ENCODE assay signal across 15 cellular contexts in the genomic region with DNA sequence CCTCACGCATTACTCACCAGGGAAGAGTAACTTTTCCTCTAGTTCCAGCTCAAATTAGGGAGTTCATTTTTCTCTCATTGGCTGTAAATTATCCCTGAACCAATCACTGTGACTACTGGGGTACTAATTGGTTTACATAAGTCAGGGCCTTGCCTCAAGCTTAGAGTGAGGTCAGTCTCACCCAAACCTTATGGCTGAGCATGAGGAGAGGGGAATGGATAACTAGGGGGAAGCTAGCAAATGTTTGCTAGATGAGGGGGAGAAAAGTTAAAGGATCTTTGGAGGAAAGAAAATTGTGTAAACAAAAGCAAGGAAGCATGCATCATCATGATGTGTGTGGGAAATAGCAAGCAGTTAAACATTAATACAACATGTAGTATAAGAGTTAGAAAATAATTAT.
DNase-seq lines count a peak whose midpoint lies in the region; ATAC-seq and TF ChIP-seq lines count a peak whose summit lies in the region.
"Had no signal": no experiment of that assay in that cellular context is flagged by ENCODE, and none has a peak within 500 bp of the region (broad histone marks: within the 10 kb centered on the region; RNA-seq: fewer than 3 reads in every experiment).

No MANE protein-coding gene starts in this region.

- H3K4me1 ChIP-seq in PC-3 (ENCODE audit: insufficient read depth, low read length) (peaks cover 8% of the 10 kb centered on the region; the same call in 1 of the 2 replicates), skeletal muscle satellite cell (ENCODE audit: control insufficient read depth, insufficient read depth, low read length) (peaks cover 18% of the 10 kb centered on the region), foreskin keratinocyte (no peaks in the 10 kb centered on the region)

- no peaks in the 10 kb centered on the region for H3K9me2 ChIP-seq in PC-3 (replicated peaks; ENCODE audit: low read length)

- BruUV-seq in PC-3 (replicated peaks; lab: Mats Ljungman, UMichigan), result no TSS peak

- H3K4me3 ChIP-seq in PC-3 (ENCODE audit: low read length) (no peak overlapping the region), skeletal muscle satellite cell (ENCODE audit: low read length) (no peak overlapping the region)

- no peaks in the 10 kb centered on the region for H4K20me1 ChIP-seq in PC-3 (ENCODE audit: low read length)

- H3K4me2 ChIP-seq in PC-3 (ENCODE audit: low read length) (no peak overlapping the region), skeletal muscle satellite cell (ENCODE audit: low read length) (no peak overlapping the region)

- TF ChIP-seq CTCF in PC-3 (conservative IDR thresholded peaks at IDR 0.05; ENCODE audit: low read depth, low read length) (no peak), foreskin keratinocyte (conservative IDR thresholded peaks at IDR 0.05) (no peak)

- H3K27me3 ChIP-seq in PC-3 (ENCODE audit: low read length) (no peaks in the 10 kb centered on the region), skeletal muscle satellite cell (ENCODE audit: control insufficient read depth, insufficient read depth, low read length) (no peaks in the 10 kb centered on the region), foreskin keratinocyte (no peaks in the 10 kb centered on the region)

- in situ Hi-C loops in Caki2 (cut with HindIII; ENCODE audit: low pct_unique_long_range_greater_than_20kb, low sequenced_read_pairs), result no loop called here

- no peak overlapping the region for H2AFZ ChIP-seq in PC-3 (ENCODE audit: low read length)

- H3K36me3 ChIP-seq in PC-3 (ENCODE audit: low read depth, low read length), result no peaks in the 10 kb centered on the region
- H3K36me3 ChIP-seq in skeletal muscle satellite cell (ENCODE audit: insufficient read depth, low read length), result no peaks in the 10 kb centered on the region

- H3K9me3 ChIP-seq in PC-3 (ENCODE audit: low read length) (no peaks in the 10 kb centered on the region), skeletal muscle satellite cell (replicated peaks; ENCODE audit: low read length) (no peaks in the 10 kb centered on the region)

- H3K79me2 ChIP-seq in PC-3 (ENCODE audit: low read length), result no peaks in the 10 kb centered on the region

- ATAC-seq in PC-3, result peak; percentile 73
- no peak for ATAC-seq in foreskin keratinocyte
- no peak for ATAC-seq in GM21526 (IDR thresholded peaks at IDR 0.05; ENCODE audit: low FRiP score, unreplicated experiment)
- no peak for ATAC-seq in GM19455 (IDR thresholded peaks at IDR 0.05; ENCODE audit: unreplicated experiment)

- intact Hi-C loops in PC-3 (cut with micrococcal nuclease), result no loop called here

- H3F3A ChIP-seq in PC-3 (ENCODE audit: low read length, unreplicated experiment), result no peaks in the 10 kb centered on the region

- H3K27ac ChIP-seq in PC-3 (ENCODE audit: low read length) (peak overlapping the region; percentile 73), foreskin keratinocyte (no peak overlapping the region)

- H3K9ac ChIP-seq in PC-3 (ENCODE audit: low read length), result peak overlapping the region; percentile 35; the same call in 1 of the 2 replicates
- peak overlapping the region; percentile 1 for H3K9ac ChIP-seq in skeletal muscle satellite cell (ENCODE audit: low read depth, low read length)

- POLR2A ChIA-PET in PC-3 (lab: Charles Lee; ENCODE audit: unreplicated experiment), result no interaction called here

- CTCF ChIA-PET in PC-3 (lab: Charles Lee), result interaction anchor here (0.6 kb wide), 2 partner anchors 117 to 624 kb away, joined by 3 to 4 read pairs; no protein-coding TSS in a partner anchor

- DNase-seq in Caki2 (ENCODE audit: low read depth), result peak; percentile 65
- peak; percentile 30 for DNase-seq in PC-3
- peak; percentile 35 for DNase-seq in kidney glomerular epithelial cell (lab: John Stamatoyannopoulos, UW)
- DNase-seq in foreskin keratinocyte, result no peak
- no peak for DNase-seq in NAMALWA (ENCODE audit: low spot score)
- DNase-seq: H9, KG1, NCI-H1105 treated with DMSO at 0.1 percent for 48 hours, NCI-H1694, NCI-H446, NCI-H526, Right ventricle myocardium superior had no signal

Comparison
In these comparisons a context has a peak if more than half of its experiments do, and no peak if none do; other contexts are left out.
1. DNase-seq: peak in Caki2 (single experiment), PC-3 (single experiment) and kidney glomerular epithelial cell (single experiment); none in foreskin keratinocyte (0 of 2) and NAMALWA (single experiment).